12 cellular contexts compared by ENCODE assay signal in genomic region chr4:83855044-83855443, GRCh38.
DNase-seq lines count a peak whose midpoint lies in the region; ATAC-seq and TF ChIP-seq lines count a peak whose summit lies in the region.
"Had no signal": no experiment of that assay in that cellular context is flagged by ENCODE, and none has a peak within 500 bp of the region (broad histone marks: within the 10 kb centered on the region; RNA-seq: fewer than 3 reads in every experiment).

No MANE protein-coding gene starts in this region.

- no peak overlapping the region for H3K23ac ChIP-seq in mesendoderm (ENCODE audit: low read length)

- H3K27me3 ChIP-seq in mesendoderm (ENCODE audit: insufficient read depth, low read length, poor library complexity) = no peaks in the 10 kb centered on the region
- H3K27me3 ChIP-seq: breast epithelium, sigmoid colon had no signal

- H2AK5ac ChIP-seq in mesendoderm (ENCODE audit: low read length) = no peak overlapping the region

- no peaks in the 10 kb centered on the region for H3K9me3 Mint-ChIP-seq in activated naive CD4-positive, alpha-beta T cell treated with anti-CD3 and anti-CD28 coated beads for 36 hours
- H3K9me3 Mint-ChIP-seq in endothelial cell (ENCODE audit: unreplicated experiment) = no peaks in the 10 kb centered on the region
- H3K9me3 Mint-ChIP-seq: CD4-positive, alpha-beta T cell had no signal

- H3K9ac ChIP-seq in mesendoderm (ENCODE audit: low read length) = no peak overlapping the region

- H3K36me3 Mint-ChIP-seq in activated naive CD4-positive, alpha-beta T cell treated with anti-CD3 and anti-CD28 coated beads for 36 hours (ENCODE audit: low read depth) = no peaks in the 10 kb centered on the region
- H3K36me3 Mint-ChIP-seq in endothelial cell (ENCODE audit: low read depth, unreplicated experiment) = no peaks in the 10 kb centered on the region

- TF ChIP-seq CTCF in AG10803 (conservative IDR thresholded peaks at IDR 0.05; ENCODE audit: low read length) = no peak
- no peak for TF ChIP-seq CTCF in cardiac fibroblast (IDR thresholded peaks at IDR 0.05; ENCODE audit: low read depth, low read length)
- TF ChIP-seq CTCF in endothelial cell (IDR thresholded peaks at IDR 0.05; ENCODE audit: unreplicated experiment) = no peak

- no peak overlapping the region for H3K56ac ChIP-seq in mesendoderm (ENCODE audit: low read length)

- no peak for ATAC-seq in Right ventricle myocardium inferior

- no peak overlapping the region for H3K27ac Mint-ChIP-seq in activated naive CD4-positive, alpha-beta T cell treated with anti-CD3 and anti-CD28 coated beads for 36 hours
- H3K27ac Mint-ChIP-seq in endothelial cell (ENCODE audit: unreplicated experiment) = no peak overlapping the region
- H3K27ac Mint-ChIP-seq: CD4-positive, alpha-beta T cell had no signal

- no peak overlapping the region for H2BK120ac ChIP-seq in mesendoderm (ENCODE audit: low read depth, low read length)

- no peak overlapping the region for H2BK15ac ChIP-seq in mesendoderm (replicated peaks; ENCODE audit: low read depth)

- DNase-seq in AG10803 (ENCODE audit: low read depth) (peak; percentile 95), LoVo (ENCODE audit: low spot score) (peak; percentile 50), cardiac fibroblast (ENCODE audit: low read depth in 2 of 2) (peak; percentile 81 to 98), mesendoderm (peak; percentile 80), Right ventricle myocardium inferior (ENCODE audit: missing footprints) (no peak), NCI-H446 treated with DMSO at 0.1 percent for 48 hours (lab: John Stamatoyannopoulos, UW) (no peak), endothelial cell (ENCODE audit: low spot score) (no peak)
- no peak for DNase-seq in activated naive CD4-positive, alpha-beta T cell treated with anti-CD3 and anti-CD28 coated beads for 36 hours
- DNase-seq: CD4-positive, alpha-beta T cell; NCI-H1694; sigmoid colon had no signal

- no peak overlapping the region for H3K4me3 Mint-ChIP-seq in activated naive CD4-positive, alpha-beta T cell treated with anti-CD3 and anti-CD28 coated beads for 36 hours
- no peak overlapping the region for H3K4me3 Mint-ChIP-seq in endothelial cell (ENCODE audit: unreplicated experiment)
- H3K4me3 Mint-ChIP-seq: CD4-positive, alpha-beta T cell had no signal

- H3K79me1 ChIP-seq in mesendoderm (ENCODE audit: low read length) = no peaks in the 10 kb centered on the region

- no peak overlapping the region for H3K4me2 ChIP-seq in mesendoderm (ENCODE audit: low read length)

- H2BK5ac ChIP-seq in mesendoderm (ENCODE audit: low read length) = no peak overlapping the region

- H3K36me3 ChIP-seq in mesendoderm (ENCODE audit: control insufficient read depth, insufficient read depth, low read length) = no peaks in the 10 kb centered on the region
- H3K36me3 ChIP-seq: breast epithelium, sigmoid colon had no signal

- H3K27me3 Mint-ChIP-seq in activated naive CD4-positive, alpha-beta T cell treated with anti-CD3 and anti-CD28 coated beads for 36 hours (ENCODE audit: low read depth) = peaks cover 8% of the 10 kb centered on the region
- no peaks in the 10 kb centered on the region for H3K27me3 Mint-ChIP-seq in endothelial cell (ENCODE audit: unreplicated experiment)

- CTCF ChIA-PET in activated naive CD4-positive, alpha-beta T cell treated with anti-CD3 and anti-CD28 coated beads for 36 hours (lab: Charles Lee) = no interaction called here

- no peak overlapping the region for H3K27ac ChIP-seq in mesendoderm (ENCODE audit: low read depth, low read length)
- H3K27ac ChIP-seq: breast epithelium, sigmoid colon had no signal

- WGBS in mesendoderm (ENCODE audit: extremely low coverage, insufficient coverage, low lambda C conversion rate) = no CpG with 5 or more reads among the region's 6 CpGs

- no peaks in the 10 kb centered on the region for H3K4me1 Mint-ChIP-seq in activated naive CD4-positive, alpha-beta T cell treated with anti-CD3 and anti-CD28 coated beads for 36 hours (ENCODE audit: low read depth)
- H3K4me1 Mint-ChIP-seq in endothelial cell (ENCODE audit: unreplicated experiment) = peaks cover 7% of the 10 kb centered on the region

- H3K4me1 ChIP-seq in mesendoderm (ENCODE audit: control insufficient read depth, low read depth, low read length) = peaks cover 3% of the 10 kb centered on the region
- H3K4me1 ChIP-seq: breast epithelium, sigmoid colon had no signal

- intact Hi-C loops in activated naive CD4-positive, alpha-beta T cell treated with anti-CD3 and anti-CD28 coated beads for 36 hours (cut with micrococcal nuclease) = no loop called here
- intact Hi-C loops in Right ventricle myocardium inferior (cut with DNase I) = no loop called here

- no peak overlapping the region for H3K4ac ChIP-seq in mesendoderm (ENCODE audit: low read depth, low read length)

- H3K18ac ChIP-seq in mesendoderm (ENCODE audit: low read length) = no peak overlapping the region

- H4K8ac ChIP-seq in mesendoderm (ENCODE audit: low read depth, low read length) = no peak overlapping the region

- H3K79me2 ChIP-seq in mesendoderm (ENCODE audit: control insufficient read depth, insufficient read depth, low read length) = no peaks in the 10 kb centered on the region

- no peak overlapping the region for H3K4me3 ChIP-seq in AG10803 (ENCODE audit: low read length)
- H3K4me3 ChIP-seq in cardiac fibroblast (replicated peaks in 1 of 2; ENCODE audit: low read depth in 2 of 2, low read length in 2 of 2) = no peak overlapping the region
- no peak overlapping the region for H3K4me3 ChIP-seq in mesendoderm (ENCODE audit: low read length)
- H3K4me3 ChIP-seq: breast epithelium, sigmoid colon had no signal

- no peak overlapping the region for H4K5ac ChIP-seq in mesendoderm (ENCODE audit: low read length)

Comparison
In these comparisons a context has a peak if more than half of its experiments do, and no peak if none do; other contexts are left out.
1. DNase-seq: peak in AG10803 (single experiment), LoVo (single experiment), cardiac fibroblast (2 of 2) and mesendoderm (single experiment); none in activated naive CD4-positive, alpha-beta T cell treated with anti-CD3 and anti-CD28 coated beads for 36 hours (single experiment), Right ventricle myocardium inferior (single experiment), NCI-H446 treated with DMSO at 0.1 percent for 48 hours (single experiment) and endothelial cell (single experiment).